Comparison of ENCODE assay signal across 21 cellular contexts in genomic region chr10:132370426-132371340, GRCh38. TPM values are rescaled to one million over a fixed set of nuclear protein-coding genes. Genes with fewer than 3 reads are reported as not detected.
A peak's percentile ranks its signal among the peaks of the same experiment; 100 is the strongest.
DNase-seq lines count a peak whose midpoint lies in the region; ATAC-seq and TF ChIP-seq lines count a peak whose summit lies in the region.
"Had no signal": no experiment of that assay in that cellular context is flagged by ENCODE, and none has a peak within 500 bp of the region (broad histone marks: within the 10 kb centered on the region; RNA-seq: fewer than 3 reads in every experiment).

No MANE protein-coding gene starts in this region.

- TF ChIP-seq CTCF in RWPE2 (IDR thresholded peaks at IDR 0.05; ENCODE audit: poor library complexity, severe bottlenecking), result no peak
- TF ChIP-seq CTCF in upper lobe of right lung (IDR thresholded peaks at IDR 0.05), result no peak

- no peak overlapping the region for H3K9ac ChIP-seq in mesenchymal stem cell (ENCODE audit: low read length)

- H2BK12ac ChIP-seq in mesenchymal stem cell (ENCODE audit: low read length in 2 of 2), result no peak overlapping the region

- no peak overlapping the region for H3K14ac ChIP-seq in mesenchymal stem cell (ENCODE audit: low read length in 2 of 2)

- peak overlapping the region; percentile 2 for H2BK15ac ChIP-seq in mesenchymal stem cell (ENCODE audit: low read depth, poor library complexity, severe bottlenecking)

- peak; percentile 6 for DNase-seq in activated naive CD4-positive, alpha-beta T cell treated with anti-CD3 and anti-CD28 coated beads, Interleukin-2, amount 10 ng/mL, durations not matched to agents 7 days and 5 days
- DNase-seq in activated naive CD4-positive, alpha-beta T cell treated with anti-CD3 and anti-CD28 coated beads, Interleukin-2, amount 50 U/mL, for 16 hours, result no peak
- peak; percentile 45 for DNase-seq in RWPE2 (ENCODE audit: low spot score)
- DNase-seq in mesenchymal stem cell, result no peak
- DNase-seq in upper lobe of right lung, result peak; percentile 59
- no peak for DNase-seq in A172 (ENCODE audit: low spot score)
- no peak for DNase-seq in NK-92 (lab: John Stamatoyannopoulos, UW; ENCODE audit: unreplicated experiment)
- DNase-seq: BE2C; Calu3; GF-D8; MM.1S; NCI-H1092; NCI-H2081; NCI-H446 treated with DMSO at 0.1 percent for 48 hours; NK-92 treated with Interleukin-12 subunit alpha and Interleukin-12 subunit beta, amount 100 ng/mL, for 24 hours; SHP77 treated with DMSO at 0.1 percent for 48 hours had no signal

- no peak overlapping the region for H3K4me2 ChIP-seq in mesenchymal stem cell (ENCODE audit: low read length, poor library complexity, severe bottlenecking)

- no peak overlapping the region for H3K23ac ChIP-seq in mesenchymal stem cell (ENCODE audit: low read length in 2 of 2)

- H2BK5ac ChIP-seq in mesenchymal stem cell (ENCODE audit: low read depth, low read length, poor library complexity, severe bottlenecking), result no peak overlapping the region

- H3K4me3 Mint-ChIP-seq in activated naive CD4-positive, alpha-beta T cell treated with anti-CD3 and anti-CD28 coated beads, Interleukin-2, amount 10 ng/mL, durations not matched to agents 7 days and 5 days, result no peak overlapping the region
- H3K4me3 Mint-ChIP-seq: CD8-positive, alpha-beta T cell had no signal

- no peaks in the 10 kb centered on the region for H3K9me3 Mint-ChIP-seq in activated naive CD4-positive, alpha-beta T cell treated with anti-CD3 and anti-CD28 coated beads, Interleukin-2, amount 10 ng/mL, durations not matched to agents 7 days and 5 days
- H3K9me3 Mint-ChIP-seq: CD8-positive, alpha-beta T cell had no signal

- CTCF ChIA-PET in activated naive CD4-positive, alpha-beta T cell treated with anti-CD3 and anti-CD28 coated beads, Interleukin-2, amount 10 ng/mL, durations not matched to agents 7 days and 5 days (lab: Charles Lee), result no interaction called here

- no peaks in the 10 kb centered on the region for H3K36me3 Mint-ChIP-seq in activated naive CD4-positive, alpha-beta T cell treated with anti-CD3 and anti-CD28 coated beads, Interleukin-2, amount 10 ng/mL, durations not matched to agents 7 days and 5 days

- intact Hi-C loops in upper lobe of right lung (cut with DNase I), result no loop called here

- no peak overlapping the region for H4K91ac ChIP-seq in mesenchymal stem cell (ENCODE audit: low read length)

- no peak overlapping the region for H3K4ac ChIP-seq in mesenchymal stem cell (ENCODE audit: low read depth in 1 of 2, low read length in 2 of 2)

- WGBS in mesenchymal stem cell, result 96% methylated on average over 31 of the region's 31 CpGs

- no peaks in the 10 kb centered on the region for H3K79me1 ChIP-seq in mesenchymal stem cell (replicated peaks; ENCODE audit: low read length, poor library complexity, severe bottlenecking)

- H3K18ac ChIP-seq in mesenchymal stem cell (ENCODE audit: low read depth in 1 of 2, low read length in 2 of 2), result no peak overlapping the region

- no peaks in the 10 kb centered on the region for H3K36me3 ChIP-seq in RWPE2 (ENCODE audit: low read depth)
- H3K36me3 ChIP-seq in mesenchymal stem cell (ENCODE audit: control insufficient read depth in 1 of 2, insufficient read depth in 2 of 2, low read depth in 1 of 2, low read length in 2 of 2), result peaks cover 10 to 23% of the 10 kb centered on the region in 2 experiments
- peaks cover 6% of the 10 kb centered on the region for H3K36me3 ChIP-seq in upper lobe of right lung
- H3K36me3 ChIP-seq: BE2C, HAP-1 had no signal

- H3K4me1 ChIP-seq in RWPE2 (ENCODE audit: insufficient read depth, poor library complexity, severe bottlenecking) (no peaks in the 10 kb centered on the region), mesenchymal stem cell (ENCODE audit: control insufficient read depth, insufficient read depth, low read depth, low read length) (peaks cover 3% of the 10 kb centered on the region), upper lobe of right lung (no peaks in the 10 kb centered on the region)
- H3K4me1 ChIP-seq: BE2C, HAP-1 had no signal

- H3K4me3 ChIP-seq in RWPE2 (ENCODE audit: severe bottlenecking) (no peak overlapping the region), mesenchymal stem cell (ENCODE audit: insufficient read depth in 1 of 2, low read depth in 1 of 2, low read length in 2 of 2) (no peak overlapping the region), upper lobe of right lung (no peak overlapping the region)
- H3K4me3 ChIP-seq: HAP-1 had no signal

- no peak overlapping the region for H2AFZ ChIP-seq in mesenchymal stem cell (ENCODE audit: low read depth, low read length)

- peaks cover 17% of the 10 kb centered on the region for H3K27me3 Mint-ChIP-seq in activated naive CD4-positive, alpha-beta T cell treated with anti-CD3 and anti-CD28 coated beads, Interleukin-2, amount 10 ng/mL, durations not matched to agents 7 days and 5 days

- no peak for ATAC-seq in RWPE2 (ENCODE audit: low read depth)
- ATAC-seq in upper lobe of right lung, result no peak
- ATAC-seq in HG03196 (IDR thresholded peaks at IDR 0.05; ENCODE audit: unreplicated experiment), result no peak
- ATAC-seq: CD8-positive, alpha-beta T cell; SK-N-SH treated with all-trans-retinoic acid at 6 μM for 48 hours had no signal

- no peak overlapping the region for H2BK120ac ChIP-seq in mesenchymal stem cell (ENCODE audit: low read depth, low read length)

- peak overlapping the region; percentile 38 for H4K8ac ChIP-seq in mesenchymal stem cell (ENCODE audit: low read length)

- H3K27me3 ChIP-seq in RWPE2 (ENCODE audit: insufficient read depth, poor library complexity, severe bottlenecking) (no peaks in the 10 kb centered on the region), mesenchymal stem cell (ENCODE audit: control insufficient read depth in 1 of 2, insufficient read depth in 1 of 2, low read length in 2 of 2) (no peaks in the 10 kb centered on the region), upper lobe of right lung (no peaks in the 10 kb centered on the region)
- H3K27me3 ChIP-seq: BE2C had no signal

- H3K4me1 Mint-ChIP-seq in activated naive CD4-positive, alpha-beta T cell treated with anti-CD3 and anti-CD28 coated beads, Interleukin-2, amount 10 ng/mL, durations not matched to agents 7 days and 5 days, result peaks cover 5% of the 10 kb centered on the region

- no peak overlapping the region for H2AK5ac ChIP-seq in mesenchymal stem cell (ENCODE audit: low read length, severe bottlenecking)

- H3K9me3 ChIP-seq in RWPE2 (ENCODE audit: severe bottlenecking), result no peaks in the 10 kb centered on the region
- no peaks in the 10 kb centered on the region for H3K9me3 ChIP-seq in mesenchymal stem cell (ENCODE audit: control insufficient read depth, low read length)
- no peaks in the 10 kb centered on the region for H3K9me3 ChIP-seq in upper lobe of right lung
- H3K9me3 ChIP-seq: BE2C, HAP-1 had no signal

- H3K27ac Mint-ChIP-seq in activated naive CD4-positive, alpha-beta T cell treated with anti-CD3 and anti-CD28 coated beads, Interleukin-2, amount 10 ng/mL, durations not matched to agents 7 days and 5 days, result no peak overlapping the region
- H3K27ac Mint-ChIP-seq: CD8-positive, alpha-beta T cell had no signal

- H3K27ac ChIP-seq in RWPE2 (ENCODE audit: poor library complexity, severe bottlenecking) (no peak overlapping the region), mesenchymal stem cell (ENCODE audit: low read length, poor library complexity, severe bottlenecking) (no peak overlapping the region), upper lobe of right lung (no peak overlapping the region)
- H3K27ac ChIP-seq: 22Rv1 had no signal

RNA-seq across cellular contexts. Expression of gene PWWP2B, which starts 26.3 kb away (rescaled TPM):
- 9.8 TPM for polyA plus RNA-seq in mesenchymal stem cell (2013, experiment 1 of 2)
- polyA plus RNA-seq in mesenchymal stem cell (2013, experiment 2 of 2), result 9.5 TPM
- 26.0 TPM for total RNA-seq in upper lobe of right lung
- total RNA-seq in A172 (2014; rRNA removed; shearing (Covaris generic)), result 12.1 and 20.9 TPM in 2 replicates

RNA-seq across cellular contexts. Expression of gene LRRC27, which starts 38.7 kb away (rescaled TPM):
- polyA plus RNA-seq in mesenchymal stem cell (2013, experiment 1 of 2), result 12.1 TPM
- 13.3 TPM for polyA plus RNA-seq in mesenchymal stem cell (2013, experiment 2 of 2)
- total RNA-seq in upper lobe of right lung, result 6.3 TPM
- total RNA-seq in A172 (2014; rRNA removed; shearing (Covaris generic)), result 1.6 and 2.7 TPM in 2 replicates

Comparison
In these comparisons a context has a peak if more than half of its experiments do, and no peak if none do; other contexts are left out.
1. DNase-seq: peak in activated naive CD4-positive, alpha-beta T cell treated with anti-CD3 and anti-CD28 coated beads, Interleukin-2, amount 10 ng/mL, durations not matched to agents 7 days and 5 days (single experiment), RWPE2 (single experiment) and upper lobe of right lung (single experiment); none in activated naive CD4-positive, alpha-beta T cell treated with anti-CD3 and anti-CD28 coated beads, Interleukin-2, amount 50 U/mL, for 16 hours (single experiment), mesenchymal stem cell (single experiment), A172 (single experiment) and NK-92 (single experiment).